13 cellular contexts compared by ENCODE assay signal in the genomic region with DNA sequence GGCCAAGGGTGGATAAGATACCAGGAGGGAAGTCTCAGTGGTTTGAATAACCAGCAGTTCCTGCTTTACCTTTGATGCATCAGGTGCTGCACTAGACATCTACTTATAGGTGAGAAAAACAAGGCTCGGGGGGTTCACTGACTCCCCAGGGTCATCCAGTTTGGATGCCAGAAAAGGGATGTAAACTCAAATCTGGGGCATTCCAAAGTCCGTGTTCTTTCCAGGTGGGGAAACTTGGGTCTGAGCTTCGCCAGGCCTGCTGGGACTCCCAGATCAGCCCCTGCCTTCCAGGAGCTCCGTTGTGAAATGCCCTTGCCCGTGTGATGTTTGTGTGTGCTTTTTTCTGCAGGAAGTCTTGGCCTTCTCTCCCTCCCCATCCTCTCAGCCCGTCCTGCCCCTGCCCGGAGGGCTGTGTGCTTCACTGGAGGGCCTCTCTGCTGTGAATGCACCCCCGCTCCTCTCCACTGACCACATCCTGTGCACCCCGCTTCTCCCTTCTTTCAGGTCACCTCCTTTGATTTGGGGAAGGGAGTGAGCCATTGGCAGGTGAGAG. TPM values are rescaled to one million over a fixed set of nuclear protein-coding genes. Genes with fewer than 3 reads are reported as not detected.
DNase-seq lines count a peak whose midpoint lies in the region; ATAC-seq and TF ChIP-seq lines count a peak whose summit lies in the region.
"Had no signal": no experiment of that assay in that cellular context is flagged by ENCODE, and none has a peak within 500 bp of the region (broad histone marks: within the 10 kb centered on the region; RNA-seq: fewer than 3 reads in every experiment).

No MANE protein-coding gene starts in this region.

- no peaks in the 10 kb centered on the region for H3K9me3 Mint-ChIP-seq in stimulated activated naive CD8-positive, alpha-beta T cell treated with anti-CD3 and anti-CD28 coated beads, Interleukin-15, amount 100 ng/mL, for 72 hours
- no peaks in the 10 kb centered on the region for H3K9me3 Mint-ChIP-seq in activated T-cell treated with anti-CD3 and anti-CD28 coated beads, Interleukin-2, amount 50 U/mL, for 72 hours
- H3K9me3 Mint-ChIP-seq: natural killer cell had no signal

- peaks cover 10% of the 10 kb centered on the region for H3K4me1 ChIP-seq in prostate gland (replicated peaks)

- peaks cover 23% of the 10 kb centered on the region for H3K4me1 Mint-ChIP-seq in stimulated activated naive CD8-positive, alpha-beta T cell treated with anti-CD3 and anti-CD28 coated beads, Interleukin-15, amount 100 ng/mL, for 72 hours
- peaks cover 21% of the 10 kb centered on the region for H3K4me1 Mint-ChIP-seq in activated T-cell treated with anti-CD3 and anti-CD28 coated beads, Interleukin-2, amount 50 U/mL, for 72 hours (ENCODE audit: low read depth)
- H3K4me1 Mint-ChIP-seq: IgD-negative memory B cell had no signal

- H3K9me3 ChIP-seq in prostate gland = no peaks in the 10 kb centered on the region

- peak overlapping the region; percentile 27 for H3K27ac Mint-ChIP-seq in stimulated activated naive CD8-positive, alpha-beta T cell treated with anti-CD3 and anti-CD28 coated beads, Interleukin-15, amount 100 ng/mL, for 72 hours
- no peak overlapping the region for H3K27ac Mint-ChIP-seq in activated T-cell treated with anti-CD3 and anti-CD28 coated beads, Interleukin-2, amount 50 U/mL, for 72 hours
- H3K27ac Mint-ChIP-seq: IgD-negative memory B cell, natural killer cell had no signal

- H3K36me3 ChIP-seq in prostate gland = no peaks in the 10 kb centered on the region
- H3K36me3 ChIP-seq: brain microvascular endothelial cell had no signal

- H3K27ac ChIP-seq in prostate gland = peak overlapping the region; percentile 68 to 78
- H3K27ac ChIP-seq: brain microvascular endothelial cell had no signal

- intact Hi-C loops in prostate gland (cut with DNase I) = no loop called here

- no peak for TF ChIP-seq POLR2A in prostate gland (IDR thresholded peaks at IDR 0.05)

- peaks cover 36% of the 10 kb centered on the region for H3K27me3 Mint-ChIP-seq in stimulated activated naive CD8-positive, alpha-beta T cell treated with anti-CD3 and anti-CD28 coated beads, Interleukin-15, amount 100 ng/mL, for 72 hours
- peaks cover 20% of the 10 kb centered on the region for H3K27me3 Mint-ChIP-seq in activated T-cell treated with anti-CD3 and anti-CD28 coated beads, Interleukin-2, amount 50 U/mL, for 72 hours (ENCODE audit: low read depth)

- no peak for TF ChIP-seq CTCF in prostate gland (IDR thresholded peaks at IDR 0.05)

- ATAC-seq in stimulated activated naive CD8-positive, alpha-beta T cell treated with anti-CD3 and anti-CD28 coated beads, Interleukin-15, amount 100 ng/mL, for 72 hours = peak; percentile 63
- no peak for ATAC-seq in stimulated activated naive CD8-positive, alpha-beta T cell treated with anti-CD3 and anti-CD28 coated beads, Interleukin-15, Interleukin-2, amounts not matched to agents 100 U/mL and 50 U/mL, for 24 hours
- no peak for ATAC-seq in GM19035 (IDR thresholded peaks at IDR 0.05; ENCODE audit: unreplicated experiment)
- no peak for ATAC-seq in activated T-cell treated with anti-CD3 and anti-CD28 coated beads, Interleukin-2, amount 50 U/mL, for 72 hours (replicated peaks in 1 of 2)
- ATAC-seq: natural killer cell had no signal

- H3K36me3 Mint-ChIP-seq in activated T-cell treated with anti-CD3 and anti-CD28 coated beads, Interleukin-2, amount 50 U/mL, for 72 hours (ENCODE audit: insufficient read depth in 2 of 2) = no peaks in the 10 kb centered on the region
- H3K36me3 Mint-ChIP-seq: natural killer cell had no signal

- H3K4me3 ChIP-seq in prostate gland = no peak overlapping the region

- peak overlapping the region in 1 of 2 donors; percentile 18 for H3K4me3 Mint-ChIP-seq in stimulated activated naive CD8-positive, alpha-beta T cell treated with anti-CD3 and anti-CD28 coated beads, Interleukin-15, amount 100 ng/mL, for 72 hours
- H3K4me3 Mint-ChIP-seq in activated T-cell treated with anti-CD3 and anti-CD28 coated beads, Interleukin-2, amount 50 U/mL, for 72 hours = no peak overlapping the region
- H3K4me3 Mint-ChIP-seq: IgD-negative memory B cell, natural killer cell had no signal

- H3K27me3 ChIP-seq in prostate gland (replicated peaks; ENCODE audit: insufficient read depth) = no peaks in the 10 kb centered on the region
- H3K27me3 ChIP-seq: brain microvascular endothelial cell had no signal

- 34% methylated on average over 9 of the region's 9 CpGs for WGBS in prostate gland

- no peak for DNase-seq in stimulated activated naive CD8-positive, alpha-beta T cell treated with anti-CD3 and anti-CD28 coated beads, Interleukin-15, amount 100 ng/mL, for 72 hours
- no peak for DNase-seq in stimulated activated naive CD8-positive, alpha-beta T cell treated with anti-CD3 and anti-CD28 coated beads, Interleukin-15, Interleukin-2, amounts not matched to agents 100 U/mL and 50 U/mL, for 24 hours
- DNase-seq in fibroblast of gingiva (ENCODE audit: low read depth) (peak; percentile 48), prostate gland (ENCODE audit: low spot score) (no peak), epidermal melanocyte (ENCODE audit: insufficient read length, low spot score) (no peak), RKO (ENCODE audit: low spot score) (no peak)
- DNase-seq in activated T-cell treated with anti-CD3 and anti-CD28 coated beads, Interleukin-2, amount 50 U/mL, for 72 hours = no peak
- DNase-seq: brain microvascular endothelial cell, natural killer cell, NCI-H1417 treated with DMSO at 0.1 percent for 48 hours, NCI-H526 had no signal

RNA-seq across cellular contexts. Expression of a gene that starts 42.1 kb away (rescaled TPM):
- total RNA-seq in prostate gland = 10 to 100 TPM; 41.9 to 50.0 TPM
- 1 to 10 TPM in 1 of 2 donors, under 1 TPM in 1; 0.58 to 1.2 TPM for total RNA-seq in activated T-cell treated with anti-CD3 and anti-CD28 coated beads, Interleukin-2, amount 50 U/mL, for 72 hours

Comparison
In these comparisons a context has a peak if more than half of its experiments do, and no peak if none do; other contexts are left out.
1. RNA of a gene that starts 42.1 kb away (total RNA-seq): 41.9 to 50.0 TPM in prostate gland; 0.58 to 1.2 TPM in activated T-cell treated with anti-CD3 and anti-CD28 coated beads, Interleukin-2, amount 50 U/mL, for 72 hours; every median in the first group is over 10 times any median in the second.